9 cellular contexts compared by ENCODE assay signal in the genomic region with DNA sequence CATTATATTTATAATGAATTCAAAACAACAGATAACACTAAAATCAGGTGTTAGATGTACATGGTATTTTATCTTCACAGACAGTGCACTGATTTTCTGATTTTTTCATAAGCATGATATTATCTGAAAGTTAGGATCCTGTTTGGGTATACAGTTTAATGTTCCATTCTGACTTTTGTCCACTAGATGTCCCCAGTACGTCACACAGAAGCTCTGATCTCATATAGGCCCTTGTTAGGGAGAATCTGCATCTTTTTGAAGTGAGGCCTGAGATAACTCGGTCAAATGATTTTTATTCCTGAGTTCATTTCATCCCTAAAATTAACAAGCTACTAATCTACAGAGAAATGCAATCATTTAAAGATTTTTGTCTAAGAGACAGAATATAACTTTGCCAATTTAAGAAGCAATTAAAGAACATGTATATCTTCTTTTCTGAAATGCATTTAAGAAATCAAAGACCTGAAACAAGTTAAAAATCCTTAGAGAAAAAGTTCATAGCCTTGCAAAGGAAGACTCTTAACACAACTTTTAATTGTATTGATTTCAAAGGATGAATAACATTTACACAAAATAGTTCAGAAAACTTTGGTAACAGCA.
DNase-seq lines count a peak whose midpoint lies in the region; ATAC-seq and TF ChIP-seq lines count a peak whose summit lies in the region.
"Had no signal": no experiment of that assay in that cellular context is flagged by ENCODE, and none has a peak within 500 bp of the region (broad histone marks: within the 10 kb centered on the region; RNA-seq: fewer than 3 reads in every experiment).

No MANE protein-coding gene starts in this region.

- ATAC-seq in GM18870 (IDR thresholded peaks at IDR 0.05; ENCODE audit: unreplicated experiment) = peak; percentile 97
- ATAC-seq in HG03039 (IDR thresholded peaks at IDR 0.05; ENCODE audit: unreplicated experiment) = peak; percentile 94
- ATAC-seq in heart right ventricle = peak in 7 of 8 donors; percentile 51 to 87 (median 80)

- no peak overlapping the region for H3K4me3 Mint-ChIP-seq in Calu3 (ENCODE audit: low read depth, unreplicated experiment)
- no peak overlapping the region for H3K4me3 Mint-ChIP-seq in activated T-helper 1 cell treated with anti-CD3 and anti-CD28 coated beads, Interleukin-12 subunit alpha, Interleukin-12 subunit beta, Interleukin-2, Interleukin-4 antibody, amounts not matched to agents 30 ng/mL and 10 ng/mL and 1 ng/mL, durations not matched to agents 14 hours and 24 hours and 36 hours
- H3K4me3 Mint-ChIP-seq: stimulated activated naive CD8-positive, alpha-beta T cell treated with anti-CD3 and anti-CD28 coated beads, Interleukin-15, Interleukin-2, amounts not matched to agents 100 ng/mL and 50 ng/mL, for 24 hours had no signal

- intact Hi-C loops in Calu3 (cut with micrococcal nuclease; ENCODE audit: unreplicated experiment) = loop anchor here (2.0 kb wide), 1 partner anchor 30 kb away; no protein-coding TSS in a partner anchor
- intact Hi-C loops in activated T-helper 1 cell treated with anti-CD3 and anti-CD28 coated beads, Interleukin-12 subunit alpha, Interleukin-12 subunit beta, Interleukin-2, Interleukin-4 antibody, amounts not matched to agents 30 ng/mL and 10 ng/mL and 1 ng/mL, durations not matched to agents 14 hours and 24 hours and 36 hours (cut with micrococcal nuclease) = loop anchor here (1.0 to 10.0 kb wide), 8 partner anchors 18 to 666 kb away; partner anchors contain the start of gene TES
- intact Hi-C loops in heart right ventricle (cut with DNase I) = loop anchor here in 2 of 10 donors (2.0 to 5.0 kb wide), 2 partner anchors 99 to 100 kb away; no protein-coding TSS in a partner anchor

- H3K36me3 Mint-ChIP-seq in Calu3 (ENCODE audit: insufficient read depth, unreplicated experiment) = no peaks in the 10 kb centered on the region
- H3K36me3 Mint-ChIP-seq in activated T-helper 1 cell treated with anti-CD3 and anti-CD28 coated beads, Interleukin-12 subunit alpha, Interleukin-12 subunit beta, Interleukin-2, Interleukin-4 antibody, amounts not matched to agents 30 ng/mL and 10 ng/mL and 1 ng/mL, durations not matched to agents 14 hours and 24 hours and 36 hours (ENCODE audit: low read depth) = no peaks in the 10 kb centered on the region

- no peaks in the 10 kb centered on the region for H3K36me3 ChIP-seq in heart right ventricle

- no peaks in the 10 kb centered on the region for H3K4me1 Mint-ChIP-seq in Calu3 (ENCODE audit: low read depth, unreplicated experiment)
- H3K4me1 Mint-ChIP-seq in activated T-helper 1 cell treated with anti-CD3 and anti-CD28 coated beads, Interleukin-12 subunit alpha, Interleukin-12 subunit beta, Interleukin-2, Interleukin-4 antibody, amounts not matched to agents 30 ng/mL and 10 ng/mL and 1 ng/mL, durations not matched to agents 14 hours and 24 hours and 36 hours (ENCODE audit: low read depth) = peaks cover 20% of the 10 kb centered on the region

- 8 to 11% methylated on average over 2 of the region's 2 CpGs for WGBS in heart right ventricle, 2 donors

- no peak overlapping the region for H3K27ac Mint-ChIP-seq in Calu3 (ENCODE audit: unreplicated experiment)
- no peak overlapping the region for H3K27ac Mint-ChIP-seq in activated T-helper 1 cell treated with anti-CD3 and anti-CD28 coated beads, Interleukin-12 subunit alpha, Interleukin-12 subunit beta, Interleukin-2, Interleukin-4 antibody, amounts not matched to agents 30 ng/mL and 10 ng/mL and 1 ng/mL, durations not matched to agents 14 hours and 24 hours and 36 hours
- H3K27ac Mint-ChIP-seq: stimulated activated naive CD8-positive, alpha-beta T cell treated with anti-CD3 and anti-CD28 coated beads, Interleukin-15, Interleukin-2, amounts not matched to agents 100 ng/mL and 50 ng/mL, for 24 hours had no signal

- no TSS peak for BruUV-seq in Calu3 (replicated peaks; lab: Mats Ljungman, UMichigan)

- H3K27me3 ChIP-seq in heart right ventricle = no peaks in the 10 kb centered on the region

- H3K4me1 ChIP-seq in heart right ventricle = peaks cover 0 to 19% (median 0%) of the 10 kb centered on the region in 9 donors

- TF ChIP-seq CTCF in Calu3 (IDR thresholded peaks at IDR 0.05; ENCODE audit: unreplicated experiment) (peak; percentile 55), heart right ventricle (IDR thresholded peaks at IDR 0.05) (peak; percentile 52 to 87 (median 79)), retinal pigment epithelial cell (conservative IDR thresholded peaks at IDR 0.05; ENCODE audit: low read depth, low read length) (peak; percentile 80)

- no peaks in the 10 kb centered on the region for H3K9me3 ChIP-seq in heart right ventricle

- no peak overlapping the region for H3K4me3 ChIP-seq in heart right ventricle
- H3K4me3 ChIP-seq in retinal pigment epithelial cell (ENCODE audit: low read length) = no peak overlapping the region

- H3K27ac ChIP-seq in heart right ventricle = no peak overlapping the region

- H3K27me3 Mint-ChIP-seq in Calu3 (ENCODE audit: unreplicated experiment) = no peaks in the 10 kb centered on the region
- peaks cover 9% of the 10 kb centered on the region for H3K27me3 Mint-ChIP-seq in activated T-helper 1 cell treated with anti-CD3 and anti-CD28 coated beads, Interleukin-12 subunit alpha, Interleukin-12 subunit beta, Interleukin-2, Interleukin-4 antibody, amounts not matched to agents 30 ng/mL and 10 ng/mL and 1 ng/mL, durations not matched to agents 14 hours and 24 hours and 36 hours (ENCODE audit: insufficient read depth)
- H3K27me3 Mint-ChIP-seq: stimulated activated naive CD8-positive, alpha-beta T cell treated with anti-CD3 and anti-CD28 coated beads, Interleukin-15, Interleukin-2, amounts not matched to agents 100 ng/mL and 50 ng/mL, for 24 hours had no signal

- DNase-seq in Calu3 = peak; percentile 32
- peak; percentile 10 for DNase-seq in NCI-H2029 treated with DMSO at 0.1 percent for 48 hours (lab: John Stamatoyannopoulos, UW)
- peak; percentile 16 for DNase-seq in activated T-helper 1 cell treated with anti-CD3 and anti-CD28 coated beads, Interleukin-12 subunit alpha, Interleukin-12 subunit beta, Interleukin-2, Interleukin-4 antibody, amounts not matched to agents 30 ng/mL and 10 ng/mL and 1 ng/mL, durations not matched to agents 14 hours and 24 hours and 36 hours (ENCODE audit: low spot score)
- DNase-seq in heart right ventricle = peak in 1 of 2 donors; percentile 19
- DNase-seq in retinal pigment epithelial cell (ENCODE audit: low read depth) = no peak
- DNase-seq in stimulated activated CD4-positive, alpha-beta T cell treated with anti-CD3 and anti-CD28 coated beads, Interleukin-15, amount 100 ng/mL, for 24 hours = no peak

- CTCF ChIA-PET in Calu3 (lab: Charles Lee) = interaction anchor here (0.7 to 1.0 kb wide), 3 partner anchors 21 to 97 kb away, joined by 3 to 6 read pairs (median 4); no protein-coding TSS in a partner anchor

- no peaks in the 10 kb centered on the region for H3K9me3 Mint-ChIP-seq in Calu3 (ENCODE audit: low read depth, unreplicated experiment)
- no peaks in the 10 kb centered on the region for H3K9me3 Mint-ChIP-seq in activated T-helper 1 cell treated with anti-CD3 and anti-CD28 coated beads, Interleukin-12 subunit alpha, Interleukin-12 subunit beta, Interleukin-2, Interleukin-4 antibody, amounts not matched to agents 30 ng/mL and 10 ng/mL and 1 ng/mL, durations not matched to agents 14 hours and 24 hours and 36 hours
- H3K9me3 Mint-ChIP-seq: stimulated activated naive CD8-positive, alpha-beta T cell treated with anti-CD3 and anti-CD28 coated beads, Interleukin-15, Interleukin-2, amounts not matched to agents 100 ng/mL and 50 ng/mL, for 24 hours had no signal

Comparison
In these comparisons a context has a peak if more than half of its experiments do, and no peak if none do; other contexts are left out.
1. DNase-seq: peak in Calu3 (single experiment), NCI-H2029 treated with DMSO at 0.1 percent for 48 hours (single experiment) and activated T-helper 1 cell treated with anti-CD3 and anti-CD28 coated beads, Interleukin-12 subunit alpha, Interleukin-12 subunit beta, Interleukin-2, Interleukin-4 antibody, amounts not matched to agents 30 ng/mL and 10 ng/mL and 1 ng/mL, durations not matched to agents 14 hours and 24 hours and 36 hours (single experiment); none in retinal pigment epithelial cell (single experiment) and stimulated activated CD4-positive, alpha-beta T cell treated with anti-CD3 and anti-CD28 coated beads, Interleukin-15, amount 100 ng/mL, for 24 hours (single experiment).
2. Peak in every context shown above with its lines, with median percentiles within 50 percentile points of each other: CTCF ChIP-seq and ATAC-seq.